In genomic region chr20:51354769-51355319, GRCh38 we compare ENCODE assay signal across 10 cellular contexts.
A peak's percentile ranks its signal among the peaks of the same experiment; 100 is the strongest.
DNase-seq lines count a peak whose midpoint lies in the region; ATAC-seq and TF ChIP-seq lines count a peak whose summit lies in the region.
"Had no signal": no experiment of that assay in that cellular context is flagged by ENCODE, and none has a peak within 500 bp of the region (broad histone marks: within the 10 kb centered on the region; RNA-seq: fewer than 3 reads in every experiment).

No MANE protein-coding gene starts in this region.

- H3K4me3 Mint-ChIP-seq in activated CD8-positive, alpha-beta memory T cell treated with anti-CD3 and anti-CD28 coated beads, Interleukin-2, amount 10 ng/mL, durations not matched to agents 7 days and 5 days = no peak overlapping the region

- H3K4me3 ChIP-seq in SJCRH30 = no peak overlapping the region
- no peak overlapping the region for H3K4me3 ChIP-seq in foreskin fibroblast (ENCODE audit: low read depth in 1 of 2, low read length in 2 of 2)
- H3K4me3 ChIP-seq in upper lobe of right lung = no peak overlapping the region

- no peak overlapping the region for H3K27ac ChIP-seq in SJCRH30
- H3K27ac ChIP-seq in upper lobe of right lung = no peak overlapping the region
- no peak overlapping the region for H3K27ac ChIP-seq in substantia nigra (ENCODE audit: low read depth, low read length, poor library complexity, severe bottlenecking)

- peaks cover 8% of the 10 kb centered on the region for H3K4me1 Mint-ChIP-seq in activated CD8-positive, alpha-beta memory T cell treated with anti-CD3 and anti-CD28 coated beads, Interleukin-2, amount 10 ng/mL, durations not matched to agents 7 days and 5 days

- H3K27me3 ChIP-seq in SJCRH30 (no peaks in the 10 kb centered on the region), upper lobe of right lung (no peaks in the 10 kb centered on the region)

- CTCF ChIA-PET in activated CD8-positive, alpha-beta memory T cell treated with anti-CD3 and anti-CD28 coated beads, Interleukin-2, amount 10 ng/mL, durations not matched to agents 7 days and 5 days (lab: Charles Lee) = interaction anchor here (0.6 to 2.9 kb wide), 3 partner anchors 29 to 367 kb away, joined by 4 to 8 read pairs (median 6); no protein-coding TSS in a partner anchor

- peaks cover 5% of the 10 kb centered on the region for H3K27me3 Mint-ChIP-seq in activated CD8-positive, alpha-beta memory T cell treated with anti-CD3 and anti-CD28 coated beads, Interleukin-2, amount 10 ng/mL, durations not matched to agents 7 days and 5 days

- peaks cover 19% of the 10 kb centered on the region for H3K4me1 ChIP-seq in SJCRH30
- H3K4me1 ChIP-seq in upper lobe of right lung = no peaks in the 10 kb centered on the region

- H3K9me3 ChIP-seq in SJCRH30 (replicated peaks) (no peaks in the 10 kb centered on the region), upper lobe of right lung (no peaks in the 10 kb centered on the region)

- TF ChIP-seq CTCF in foreskin fibroblast (IDR thresholded peaks at IDR 0.05; ENCODE audit: low read depth, low read length) (no peak), upper lobe of right lung (IDR thresholded peaks at IDR 0.05) (no peak)

- intact Hi-C loops in upper lobe of right lung (cut with DNase I) = no loop called here

- no peak overlapping the region for H3K27ac Mint-ChIP-seq in activated CD8-positive, alpha-beta memory T cell treated with anti-CD3 and anti-CD28 coated beads, Interleukin-2, amount 10 ng/mL, durations not matched to agents 7 days and 5 days

- peaks cover 2% of the 10 kb centered on the region for H3K9me3 Mint-ChIP-seq in activated CD8-positive, alpha-beta memory T cell treated with anti-CD3 and anti-CD28 coated beads, Interleukin-2, amount 10 ng/mL, durations not matched to agents 7 days and 5 days (ENCODE audit: low read depth)

- peaks cover 1% of the 10 kb centered on the region for H3K36me3 Mint-ChIP-seq in activated CD8-positive, alpha-beta memory T cell treated with anti-CD3 and anti-CD28 coated beads, Interleukin-2, amount 10 ng/mL, durations not matched to agents 7 days and 5 days

- peak; percentile 49 for DNase-seq in activated CD8-positive, alpha-beta memory T cell treated with anti-CD3 and anti-CD28 coated beads, Interleukin-2, amount 10 ng/mL, durations not matched to agents 7 days and 5 days
- no peak for DNase-seq in activated CD8-positive, alpha-beta memory T cell treated with anti-CD3 and anti-CD28 coated beads for 24 hours
- DNase-seq in SJCRH30 (peak; percentile 48 to 53), foreskin fibroblast (peak; percentile 62 to 63), upper lobe of right lung (peak; percentile 46), substantia nigra (lab: John Stamatoyannopoulos, UW) (no peak), NCI-H2227 treated with DMSO at 0.1 percent for 48 hours (lab: John Stamatoyannopoulos, UW) (no peak)
- DNase-seq: AML-193, foreskin melanocyte had no signal

- H3K36me3 ChIP-seq in SJCRH30 (no peaks in the 10 kb centered on the region), upper lobe of right lung (no peaks in the 10 kb centered on the region)

- ATAC-seq in activated CD8-positive, alpha-beta memory T cell treated with anti-CD3 and anti-CD28 coated beads, Interleukin-2, amount 10 ng/mL, durations not matched to agents 7 days and 5 days = peak; percentile 64
- peak; percentile 31 for ATAC-seq in upper lobe of right lung
- ATAC-seq in HG03354 (IDR thresholded peaks at IDR 0.05; ENCODE audit: poor library complexity, severe bottlenecking, unreplicated experiment) = no peak

Comparison
In these comparisons a context has a peak if more than half of its experiments do, and no peak if none do; other contexts are left out.
1. DNase-seq: peak in activated CD8-positive, alpha-beta memory T cell treated with anti-CD3 and anti-CD28 coated beads, Interleukin-2, amount 10 ng/mL, durations not matched to agents 7 days and 5 days (single experiment), SJCRH30 (2 of 2), foreskin fibroblast (2 of 2) and upper lobe of right lung (single experiment); none in activated CD8-positive, alpha-beta memory T cell treated with anti-CD3 and anti-CD28 coated beads for 24 hours (single experiment), substantia nigra (0 of 49) and NCI-H2227 treated with DMSO at 0.1 percent for 48 hours (single experiment).